Comparison of ENCODE assay signal across 16 cellular contexts in genomic region chr12:124370384-124370783, GRCh38.
A peak's percentile ranks its signal among the peaks of the same experiment; 100 is the strongest.
DNase-seq lines count a peak whose midpoint lies in the region; ATAC-seq, FAIRE-seq and TF ChIP-seq lines count a peak whose summit lies in the region.
"Had no signal": no experiment of that assay in that cellular context is flagged by ENCODE, and none has a peak within 500 bp of the region (broad histone marks: within the 10 kb centered on the region; RNA-seq: fewer than 3 reads in every experiment).

No MANE protein-coding gene starts in this region.

- H3K4me1 ChIP-seq in ascending aorta, result peaks cover 26 to 34% of the 10 kb centered on the region in 2 donors
- peaks cover 30 to 64% (median 52%) of the 10 kb centered on the region in 4 donors for H3K4me1 ChIP-seq in liver (ENCODE audit: control insufficient read depth in 4 of 4, insufficient read depth in 4 of 4, low read length in 3 of 4)
- peaks cover 9 to 12% of the 10 kb centered on the region in 2 donors for H3K4me1 ChIP-seq in small intestine (ENCODE audit: control insufficient read depth in 2 of 2, insufficient read depth in 1 of 2, low read depth in 1 of 2, low read length in 1 of 2)

- CTCF ChIA-PET in activated naive CD4-positive, alpha-beta T cell treated with anti-CD3 and anti-CD28 coated beads, Interleukin-2, amount 10 ng/mL, durations not matched to agents 7 days and 5 days (lab: Charles Lee), result no interaction called here

- H3K9me3 ChIP-seq in ascending aorta (no peaks in the 10 kb centered on the region), liver (ENCODE audit: control insufficient read depth in 4 of 4, low read length in 3 of 4) (no peaks in the 10 kb centered on the region), small intestine (ENCODE audit: control insufficient read depth, low read depth) (no peaks in the 10 kb centered on the region)

- no peak for DNase-seq in ascending aorta (ENCODE audit: low spot score in 2 of 2)
- no peak for DNase-seq in small intestine
- no peak for DNase-seq in activated naive CD4-positive, alpha-beta T cell treated with anti-CD3 and anti-CD28 coated beads, Interleukin-2, amount 10 ng/mL, durations not matched to agents 7 days and 5 days
- no peak for DNase-seq in lower leg skin (ENCODE audit: low spot score in 2 of 2)
- DNase-seq: activated CD8-positive, alpha-beta T cell treated with anti-CD3 and anti-CD28 coated beads for 36 hours; activated effector memory CD4-positive, alpha-beta T cell treated with anti-CD3 and anti-CD28 coated beads, Interleukin-2, amount 50 U/mL, for 16 hours; DND-41; natural killer cell; NCI-H2171 treated with DMSO at 0.1 percent for 48 hours; stimulated activated CD4-positive, alpha-beta T cell treated with anti-CD3 and anti-CD28 coated beads, Interleukin-15, amount 100 ng/mL, for 24 hours had no signal

- WGBS in liver, result 90% methylated on average over 7 of the region's 7 CpGs
- WGBS in small intestine, 3 donors, result 90 to 94% (median 91%) methylated on average over 7 of the region's 7 CpGs
- WGBS in lower leg skin, 2 donors, result 73 to 75% methylated on average over 7 of the region's 7 CpGs

- ATAC-seq in GM18858 (IDR thresholded peaks at IDR 0.05; ENCODE audit: unreplicated experiment) (no peak), HG03457 (IDR thresholded peaks at IDR 0.05; ENCODE audit: unreplicated experiment) (no peak)
- ATAC-seq: activated CD8-positive, alpha-beta T cell treated with anti-CD3 and anti-CD28 coated beads for 36 hours; natural killer cell had no signal

- H3K27me3 Mint-ChIP-seq in activated naive CD4-positive, alpha-beta T cell treated with anti-CD3 and anti-CD28 coated beads, Interleukin-2, amount 10 ng/mL, durations not matched to agents 7 days and 5 days, result no peaks in the 10 kb centered on the region
- H3K27me3 Mint-ChIP-seq: activated CD8-positive, alpha-beta T cell treated with anti-CD3 and anti-CD28 coated beads for 36 hours; B cell had no signal

- no peak for TF ChIP-seq RAD21 in liver (IDR thresholded peaks at IDR 0.05)

- peaks cover 3% of the 10 kb centered on the region for H3K36me3 Mint-ChIP-seq in activated naive CD4-positive, alpha-beta T cell treated with anti-CD3 and anti-CD28 coated beads, Interleukin-2, amount 10 ng/mL, durations not matched to agents 7 days and 5 days
- H3K36me3 Mint-ChIP-seq: natural killer cell had no signal

- intact Hi-C loops in ascending aorta (cut with DNase I), result no loop called here
- intact Hi-C loops in lower leg skin (cut with DNase I; ENCODE audit: low total_unique reads), result no loop called here

- no peaks in the 10 kb centered on the region for H3K27me3 ChIP-seq in ascending aorta
- H3K27me3 ChIP-seq in liver (ENCODE audit: control insufficient read depth in 4 of 4, insufficient read depth in 4 of 4, low read length in 3 of 4), result no peaks in the 10 kb centered on the region
- H3K27me3 ChIP-seq in small intestine (ENCODE audit: control insufficient read depth in 2 of 2, insufficient read depth in 2 of 2, low read length in 2 of 2), result no peaks in the 10 kb centered on the region

- H3K27ac ChIP-seq in C4-2B (peak overlapping the region; percentile 87), ascending aorta (peak overlapping the region; percentile 83 to 87), liver (ENCODE audit: low read depth in 1 of 2, low read length in 2 of 2) (peak overlapping the region; percentile 49 to 77), small intestine (ENCODE audit: low read depth in 1 of 2, low read length in 1 of 2) (peak overlapping the region; percentile 59 to 85)

- no peaks in the 10 kb centered on the region for H3K9me3 Mint-ChIP-seq in activated naive CD4-positive, alpha-beta T cell treated with anti-CD3 and anti-CD28 coated beads, Interleukin-2, amount 10 ng/mL, durations not matched to agents 7 days and 5 days
- H3K9me3 Mint-ChIP-seq: activated CD8-positive, alpha-beta T cell treated with anti-CD3 and anti-CD28 coated beads for 36 hours; natural killer cell; T-helper 2 cell treated with Interferon-gamma antibody and Interleukin-4, amounts not matched to agents 5 μg/mL and 100 μg/mL, for 36 hours had no signal

- TF ChIP-seq POLR2A in lower leg skin (IDR thresholded peaks at IDR 0.05), result no peak

- H3K4me3 ChIP-seq in ascending aorta (no peak overlapping the region), liver (ENCODE audit: low read depth in 1 of 3, low read length in 3 of 3) (no peak overlapping the region), small intestine (ENCODE audit: low read depth in 1 of 2, low read length in 2 of 2) (no peak overlapping the region), lower leg skin (ENCODE audit: low read depth, poor library complexity, severe bottlenecking) (no peak overlapping the region)

- H3K27ac Mint-ChIP-seq in activated naive CD4-positive, alpha-beta T cell treated with anti-CD3 and anti-CD28 coated beads, Interleukin-2, amount 10 ng/mL, durations not matched to agents 7 days and 5 days, result no peak overlapping the region
- H3K27ac Mint-ChIP-seq: activated CD8-positive, alpha-beta T cell treated with anti-CD3 and anti-CD28 coated beads for 36 hours; B cell; T-helper 2 cell treated with Interferon-gamma antibody and Interleukin-4, amounts not matched to agents 5 μg/mL and 100 μg/mL, for 36 hours had no signal

- FAIRE-seq in small intestine (lab: Jason Lieb, UNC), result no peak

- H3K4me3 Mint-ChIP-seq in activated naive CD4-positive, alpha-beta T cell treated with anti-CD3 and anti-CD28 coated beads, Interleukin-2, amount 10 ng/mL, durations not matched to agents 7 days and 5 days, result no peak overlapping the region
- H3K4me3 Mint-ChIP-seq: activated CD8-positive, alpha-beta T cell treated with anti-CD3 and anti-CD28 coated beads for 36 hours; B cell; natural killer cell; T-helper 2 cell treated with Interferon-gamma antibody and Interleukin-4, amounts not matched to agents 5 μg/mL and 100 μg/mL, for 36 hours had no signal

- TF ChIP-seq CTCF in C4-2B (conservative IDR thresholded peaks at IDR 0.05) (no peak), ascending aorta (IDR thresholded peaks at IDR 0.05) (no peak), liver (IDR thresholded peaks at IDR 0.05; ENCODE audit: low read depth, low read length, missing input control) (no peak), lower leg skin (IDR thresholded peaks at IDR 0.05) (no peak)

- no peak overlapping the region for H3K9ac ChIP-seq in liver (ENCODE audit: low read depth in 1 of 2, low read length in 2 of 2)

- H3K36me3 ChIP-seq in ascending aorta (peaks cover 52 to 55% of the 10 kb centered on the region in 2 donors), liver (ENCODE audit: control insufficient read depth in 4 of 4, insufficient read depth in 3 of 4, low read depth in 1 of 4, low read length in 3 of 4) (peaks cover 0 to 9% (median 5%) of the 10 kb centered on the region in 4 donors), small intestine (ENCODE audit: control insufficient read depth in 2 of 2, insufficient read depth in 2 of 2, low read length in 2 of 2) (peaks cover 6 to 7% of the 10 kb centered on the region in 2 donors)

- H3K4me1 Mint-ChIP-seq in activated naive CD4-positive, alpha-beta T cell treated with anti-CD3 and anti-CD28 coated beads, Interleukin-2, amount 10 ng/mL, durations not matched to agents 7 days and 5 days, result no peaks in the 10 kb centered on the region
- H3K4me1 Mint-ChIP-seq: B cell had no signal

TF ChIP-seq in liver, 16 proteins besides CTCF, POLR2A, EP300 and RAD21 (continues in another document):
- TF ChIP-seq NR2F2 (IDR thresholded peaks at IDR 0.05) (no peak), RXRA (IDR thresholded peaks at IDR 0.05) (no peak), HNF4G (IDR thresholded peaks at IDR 0.05) (no peak), FOXA2 (IDR thresholded peaks at IDR 0.05) (no peak), REST (IDR thresholded peaks at IDR 0.05) (no peak), MAX (IDR thresholded peaks at IDR 0.05) (no peak), EGR1 (IDR thresholded peaks at IDR 0.05; ENCODE audit: low read depth in 2 of 2) (no peak), SP1 (IDR thresholded peaks at IDR 0.05) (no peak), YY1 (IDR thresholded peaks at IDR 0.05) (no peak), JUND (IDR thresholded peaks at IDR 0.05) (no peak), FOXA1 (IDR thresholded peaks at IDR 0.05) (no peak), TAF1 (conservative IDR thresholded peaks at IDR 0.05) (no peak)
- TF ChIP-seq, protein P1, sequence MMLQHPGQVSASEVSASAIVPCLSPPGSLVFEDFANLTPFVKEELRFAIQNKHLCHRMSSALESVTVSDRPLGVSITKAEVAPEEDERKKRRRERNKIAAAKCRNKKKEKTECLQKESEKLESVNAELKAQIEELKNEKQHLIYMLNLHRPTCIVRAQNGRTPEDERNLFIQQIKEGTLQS (IDR thresholded peaks at IDR 0.05), result no peak
